ENCODE assay signal across 8 cellular contexts in genomic region chr13:51801631-51802099, GRCh38. TPM values are rescaled to one million over a fixed set of nuclear protein-coding genes. Genes with fewer than 3 reads are reported as not detected.
DNase-seq lines count a peak whose midpoint lies in the region; ATAC-seq and TF ChIP-seq lines count a peak whose summit lies in the region.

No MANE protein-coding gene starts in this region.

- no peaks in the 10 kb centered on the region for H3K9me3 ChIP-seq in Peyer's patch
- H3K9me3 ChIP-seq in esophagus muscularis mucosa: no peaks in the 10 kb centered on the region
- H3K9me3 ChIP-seq in neural progenitor cell (ENCODE audit: low read depth): no peaks in the 10 kb centered on the region

- intact Hi-C loops in esophagus muscularis mucosa (cut with DNase I): loop anchor here (5.0 kb wide), 2 partner anchors 349 to 579 kb away; partner anchors contain the start of genes FAM124A and INTS6

- H3K4me1 Mint-ChIP-seq in neural progenitor cell: peaks cover 78% of the 10 kb centered on the region

- no peak for ATAC-seq in HG03045 (IDR thresholded peaks at IDR 0.05; ENCODE audit: unreplicated experiment)
- ATAC-seq in GM18517 (IDR thresholded peaks at IDR 0.05; ENCODE audit: unreplicated experiment): no peak

- no peak overlapping the region for H2AFZ ChIP-seq in neural progenitor cell (replicated peaks)

- H3K9me3 Mint-ChIP-seq in neural progenitor cell: no peaks in the 10 kb centered on the region

- peaks cover 3% of the 10 kb centered on the region for H3K36me3 Mint-ChIP-seq in neural progenitor cell

- H3K4me2 ChIP-seq in neural progenitor cell: peak overlapping the region; percentile 84

- peaks cover 6% of the 10 kb centered on the region for H3K27me3 Mint-ChIP-seq in neural progenitor cell (ENCODE audit: insufficient read depth, low read depth)

- H3K4me1 ChIP-seq in Peyer's patch: peaks cover 0 to 25% (median 8%) of the 10 kb centered on the region in 4 donors
- peaks cover 30 to 59% (median 54%) of the 10 kb centered on the region in 4 donors for H3K4me1 ChIP-seq in esophagus muscularis mucosa
- H3K4me1 ChIP-seq in neural progenitor cell: peaks cover 58% of the 10 kb centered on the region

- no peaks in the 10 kb centered on the region for H3K27me3 ChIP-seq in Peyer's patch
- H3K27me3 ChIP-seq in esophagus muscularis mucosa: no peaks in the 10 kb centered on the region
- H3K27me3 ChIP-seq in neural progenitor cell: no peaks in the 10 kb centered on the region

- no peak for TF ChIP-seq EP300 in esophagus muscularis mucosa (IDR thresholded peaks at IDR 0.05)

- H3K4me3 ChIP-seq in Peyer's patch (no peak overlapping the region), esophagus muscularis mucosa (peak overlapping the region in 2 of 4 donors; percentile 5 to 6), neural progenitor cell (no peak overlapping the region)

- WGBS in esophagus muscularis mucosa: 50% methylated on average over 7 of the region's 7 CpGs

- peak overlapping the region; percentile 89 for H3K27ac Mint-ChIP-seq in neural progenitor cell

- DNase-seq in DMS53 (lab: John Stamatoyannopoulos, UW) (peak; percentile 90), Peyer's patch (peak in 2 of 3 donors; percentile 88 to 89), esophagus muscularis mucosa (ENCODE audit: extremely low spot score) (no peak), neural progenitor cell (ENCODE audit: low spot score) (peak; percentile 92), DMS114 treated with DMSO at 0.1 percent for 48 hours (lab: John Stamatoyannopoulos, UW; ENCODE audit: unreplicated experiment) (no peak), hepatic stellate cell (ENCODE audit: low spot score) (no peak)

- peak overlapping the region in 3 of 4 donors; percentile 100 for H3K27ac ChIP-seq in Peyer's patch
- peak overlapping the region; percentile 98 to 100 (median 100) for H3K27ac ChIP-seq in esophagus muscularis mucosa (replicated peaks in 1 of 4)
- H3K27ac ChIP-seq in neural progenitor cell: peak overlapping the region; percentile 74

- H3K79me2 ChIP-seq in neural progenitor cell (ENCODE audit: low read depth): no peaks in the 10 kb centered on the region

- no peak overlapping the region for H3K9ac ChIP-seq in neural progenitor cell

- H4K20me1 ChIP-seq in neural progenitor cell (ENCODE audit: low read depth): peaks cover 7% of the 10 kb centered on the region

- TF ChIP-seq POLR2A in Peyer's patch (IDR thresholded peaks at IDR 0.05) (no peak), esophagus muscularis mucosa (IDR thresholded peaks at IDR 0.05; ENCODE audit: low read depth) (no peak)

- H3K36me3 ChIP-seq in Peyer's patch (no peaks in the 10 kb centered on the region), esophagus muscularis mucosa (peaks cover 0 to 27% (median 9%) of the 10 kb centered on the region in 4 donors), neural progenitor cell (no peaks in the 10 kb centered on the region)

- TF ChIP-seq CTCF in Peyer's patch (IDR thresholded peaks at IDR 0.05) (peak in 3 of 6 experiments; percentile 40 to 43 (median 40)), esophagus muscularis mucosa (IDR thresholded peaks at IDR 0.05) (peak in 1 of 3 experiments; percentile 10), neural progenitor cell (IDR thresholded peaks at IDR 0.05) (no peak)

- peak overlapping the region; percentile 88 for H3K4me3 Mint-ChIP-seq in neural progenitor cell

- H3F3A ChIP-seq in neural progenitor cell (ENCODE audit: low read depth): peaks cover 28% of the 10 kb centered on the region

RNA-seq across cellular contexts. Expression of gene DHRS12, which starts 2.3 kb away (rescaled TPM):
- 10 to 100 TPM in 3 of 4 donors, 1 to 10 TPM in 1; 8.1 to 21.7 (median 12.5) TPM for total RNA-seq in Peyer's patch
- total RNA-seq in esophagus muscularis mucosa: 10 to 100 TPM; 10.3 to 18.6 (median 14.9) TPM
- 5.2 and 7.6 TPM in 2 replicates for total RNA-seq in neural progenitor cell (ENCODE audit: low replicate concordance)

RNA-seq across cellular contexts. Expression of gene TMEM272, which starts 43.3 kb away (rescaled TPM):
- total RNA-seq in Peyer's patch: under 1 TPM in 2 of 4 donors, not detected in 2; 0.40 to 0.57 TPM
- not detected for total RNA-seq in esophagus muscularis mucosa
- 0.15 TPM in 1 of 2 replicates, not detected in the other for total RNA-seq in neural progenitor cell (ENCODE audit: low replicate concordance)

Comparison
In these comparisons a context has a peak if more than half of its experiments do, and no peak if none do; other contexts are left out.
1. DNase-seq: peak in DMS53 (single experiment), Peyer's patch (2 of 3) and neural progenitor cell (single experiment); none in esophagus muscularis mucosa (single experiment), DMS114 treated with DMSO at 0.1 percent for 48 hours (single experiment) and hepatic stellate cell (single experiment).
2. Peak in every context shown above with its lines, with median percentiles within 50 percentile points of each other: H3K27ac ChIP-seq.